In the genomic region with DNA sequence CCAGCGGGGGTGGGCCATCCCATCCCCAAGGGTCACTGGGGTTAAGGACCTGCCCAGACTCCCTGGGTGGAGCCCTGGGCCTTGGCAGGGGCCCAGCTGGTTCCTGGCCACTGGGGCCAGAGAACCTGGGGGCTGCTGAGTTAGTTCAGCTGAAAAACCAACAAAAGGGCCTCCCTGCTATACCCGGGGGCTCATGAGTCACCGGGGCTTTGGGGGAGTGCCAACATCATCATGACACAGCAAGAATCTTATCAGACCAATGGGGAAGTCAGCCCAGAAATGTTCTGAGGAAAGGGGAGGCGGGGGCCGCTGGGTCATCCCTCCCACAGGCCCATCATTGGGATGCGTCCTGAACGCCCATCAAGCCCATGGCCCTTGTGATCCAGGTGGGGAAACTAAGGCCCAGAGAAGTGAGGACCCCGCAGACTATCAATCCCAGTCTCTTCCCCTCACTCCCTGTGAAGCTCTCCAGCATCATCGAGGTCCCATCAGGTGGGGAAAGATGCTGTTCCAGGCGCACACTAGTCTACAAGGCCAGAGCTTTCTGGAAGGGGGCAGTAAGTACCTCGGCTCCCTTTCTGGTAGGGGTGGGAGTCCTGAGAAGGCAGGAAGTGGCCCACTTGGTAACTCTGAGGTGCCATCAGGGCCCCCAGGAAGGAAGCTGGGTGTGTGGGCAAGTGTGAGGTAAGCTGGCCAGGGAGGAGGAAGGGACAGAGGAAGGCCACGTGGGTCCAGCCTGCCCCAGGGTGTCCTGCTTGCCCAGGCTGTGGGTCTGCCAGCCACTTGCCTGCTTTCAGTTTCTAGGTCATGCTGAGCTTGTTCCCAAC, we compare ENCODE assay signal across 8 cellular contexts. TPM values are rescaled to one million over a fixed set of nuclear protein-coding genes. Genes with fewer than 3 reads are reported as not detected.
DNase-seq lines count a peak whose midpoint lies in the region; ATAC-seq, FAIRE-seq and TF ChIP-seq lines count a peak whose summit lies in the region.

No MANE protein-coding gene starts in this region.

- peak overlapping the region; percentile 92 for H3K27ac ChIP-seq in RWPE2 (ENCODE audit: poor library complexity, severe bottlenecking)
- peak overlapping the region; percentile 91 for H3K27ac ChIP-seq in astrocyte (ENCODE audit: low read depth, low read length)
- peak overlapping the region; percentile 4 to 69 for H3K27ac ChIP-seq in kidney (ENCODE audit: low read depth in 2 of 2, low read length in 2 of 2)

- no peak overlapping the region for H3K4me3 Mint-ChIP-seq in astrocyte (ENCODE audit: unreplicated experiment)

- TF ChIP-seq CTCF in RWPE2 (IDR thresholded peaks at IDR 0.05; ENCODE audit: poor library complexity, severe bottlenecking) (no peak), astrocyte (IDR thresholded peaks at IDR 0.05; ENCODE audit: insufficient read depth, low read depth, low read length) (no peak), kidney (IDR thresholded peaks at IDR 0.05; ENCODE audit: borderline replicate concordance, extremely low read depth, insufficient read depth) (no peak)

- no peak overlapping the region for H2AFZ ChIP-seq in astrocyte (ENCODE audit: low read depth, low read length)

- H3K79me2 ChIP-seq in astrocyte (ENCODE audit: insufficient read depth, low read length), result peaks cover 26% of the 10 kb centered on the region

- H3K4me1 Mint-ChIP-seq in astrocyte (ENCODE audit: low read depth, unreplicated experiment), result no peaks in the 10 kb centered on the region

- peak overlapping the region; percentile 74 for H3K9ac ChIP-seq in astrocyte (ENCODE audit: low read length)
- H3K9ac ChIP-seq in kidney (ENCODE audit: low read length in 2 of 2), result no peak overlapping the region

- H3K36me3 ChIP-seq in RWPE2 (ENCODE audit: low read depth) (peaks cover 24% of the 10 kb centered on the region), astrocyte (ENCODE audit: insufficient read depth, low read length) (no peaks in the 10 kb centered on the region), kidney (ENCODE audit: control insufficient read depth in 1 of 2, insufficient read depth in 2 of 2, low read length in 2 of 2) (no peaks in the 10 kb centered on the region)

- peak overlapping the region; percentile 74 for H3K4me2 ChIP-seq in astrocyte (ENCODE audit: low read length)

- H3K9me3 Mint-ChIP-seq in astrocyte (ENCODE audit: unreplicated experiment), result no peaks in the 10 kb centered on the region

- H4K20me1 ChIP-seq in astrocyte (ENCODE audit: insufficient read depth, low read length), result no peaks in the 10 kb centered on the region

- peaks cover 21% of the 10 kb centered on the region for H3K4me1 ChIP-seq in RWPE2 (ENCODE audit: insufficient read depth, poor library complexity, severe bottlenecking)
- peaks cover 31% of the 10 kb centered on the region for H3K4me1 ChIP-seq in astrocyte (ENCODE audit: insufficient read depth, low read length)
- H3K4me1 ChIP-seq in kidney (ENCODE audit: control insufficient read depth in 1 of 2, insufficient read depth in 1 of 2, low read depth in 1 of 2, low read length in 2 of 2), result peaks cover 0 to 9% of the 10 kb centered on the region in 2 donors

- peak overlapping the region; percentile 34 for H3K27ac Mint-ChIP-seq in astrocyte (ENCODE audit: unreplicated experiment)

- H3K4me3 ChIP-seq in RWPE2 (ENCODE audit: severe bottlenecking), result no peak overlapping the region
- no peak overlapping the region for H3K4me3 ChIP-seq in astrocyte (ENCODE audit: insufficient read depth, low read depth, low read length)
- H3K4me3 ChIP-seq in kidney (ENCODE audit: low read length in 2 of 2), result no peak overlapping the region

- intact Hi-C loops in kidney (cut with DNase I), result no loop called here

- peak; percentile 62 for DNase-seq in GOT3 (lab: John Stamatoyannopoulos, UW)
- no peak for DNase-seq in RWPE2 (ENCODE audit: low spot score)
- peak; percentile 80 for DNase-seq in astrocyte (ENCODE audit: low read depth)
- peak; percentile 90 for DNase-seq in kidney
- peak; percentile 48 for DNase-seq in stimulated activated CD8-positive, alpha-beta memory T cell treated with anti-CD3 and anti-CD28 coated beads, Interleukin-12 subunit alpha, Interleukin-12 subunit beta, amount 100 ng/mL, for 4 hours (ENCODE audit: low read depth)
- no peak for DNase-seq in NCI-H2081 (lab: John Stamatoyannopoulos, UW)
- no peak for DNase-seq in NCI-H510A (lab: John Stamatoyannopoulos, UW)

- ATAC-seq in RWPE2 (ENCODE audit: low read depth) (peak; percentile 55), GM21367 (IDR thresholded peaks at IDR 0.05; ENCODE audit: unreplicated experiment) (no peak)

- no peaks in the 10 kb centered on the region for H3K27me3 Mint-ChIP-seq in astrocyte (ENCODE audit: low read depth, unreplicated experiment)

- H3K9me3 ChIP-seq in RWPE2 (ENCODE audit: severe bottlenecking) (no peaks in the 10 kb centered on the region), astrocyte (ENCODE audit: insufficient read depth, low read depth, low read length) (no peaks in the 10 kb centered on the region), kidney (ENCODE audit: control insufficient read depth in 1 of 2, low read length in 2 of 2) (no peaks in the 10 kb centered on the region)

- no peaks in the 10 kb centered on the region for H3K36me3 Mint-ChIP-seq in astrocyte (ENCODE audit: low read depth, unreplicated experiment)

- peak; percentile 60 for FAIRE-seq in astrocyte (lab: Jason Lieb, UNC)
- no peak for FAIRE-seq in kidney (lab: Jason Lieb, UNC)

- H3K27me3 ChIP-seq in RWPE2 (ENCODE audit: insufficient read depth, poor library complexity, severe bottlenecking), result no peaks in the 10 kb centered on the region
- no peaks in the 10 kb centered on the region for H3K27me3 ChIP-seq in astrocyte (ENCODE audit: insufficient read depth, low read length)

RNA-seq across cellular contexts. Expression of gene G6PD, which starts 4.5 kb away (rescaled TPM):
- total RNA-seq in astrocyte, result 54.1 and 62.8 TPM in 2 replicates
- total RNA-seq in kidney, result 54.1 TPM
- 34.7 TPM for polyA plus RNA-seq in kidney (ENCODE audit: insufficient read depth, low read depth, low replicate concordance)

RNA-seq across cellular contexts. Expression of gene IKBKG, which starts 5.3 kb away (rescaled TPM):
- total RNA-seq in astrocyte (21.4 and 22.3 TPM in 2 replicates), kidney (31.3 TPM)
- polyA plus RNA-seq in kidney (ENCODE audit: insufficient read depth, low read depth, low replicate concordance), result 23.3 TPM

RNA-seq across cellular contexts. Expression of gene FAM3A, which starts 26.1 kb away (rescaled TPM):
- total RNA-seq in astrocyte, result 20.9 and 26.1 TPM in 2 replicates
- total RNA-seq in kidney, result 39.5 TPM
- 73.4 TPM for polyA plus RNA-seq in kidney (ENCODE audit: insufficient read depth, low read depth, low replicate concordance)

RNA-seq across cellular contexts. Expression of gene CTAG1A, which starts 42.8 kb away (rescaled TPM):
- total RNA-seq in astrocyte (not detected in 2 replicates), kidney (not detected)
- polyA plus RNA-seq in kidney (ENCODE audit: insufficient read depth, low read depth, low replicate concordance), result not detected

RNA-seq across cellular contexts. Expression of gene SLC10A3, which starts 51.7 kb away (rescaled TPM):
- total RNA-seq in astrocyte, result 24.4 and 27.3 TPM in 2 replicates
- total RNA-seq in kidney, result 27.3 TPM
- polyA plus RNA-seq in kidney (ENCODE audit: insufficient read depth, low read depth, low replicate concordance), result 19.0 TPM

Comparison
In these comparisons a context has a peak if more than half of its experiments do, and no peak if none do; other contexts are left out.
1. DNase-seq: peak in GOT3 (single experiment), astrocyte (single experiment), kidney (single experiment) and stimulated activated CD8-positive, alpha-beta memory T cell treated with anti-CD3 and anti-CD28 coated beads, Interleukin-12 subunit alpha, Interleukin-12 subunit beta, amount 100 ng/mL, for 4 hours (single experiment); none in RWPE2 (single experiment), NCI-H2081 (0 of 2) and NCI-H510A (single experiment).
2. H3K27ac ChIP-seq: peak in every context shown above with its lines; median percentile 92 in RWPE2; 91 in astrocyte; 36 in kidney.